Comparison of ENCODE assay signal across 36 cellular contexts in the genomic region with DNA sequence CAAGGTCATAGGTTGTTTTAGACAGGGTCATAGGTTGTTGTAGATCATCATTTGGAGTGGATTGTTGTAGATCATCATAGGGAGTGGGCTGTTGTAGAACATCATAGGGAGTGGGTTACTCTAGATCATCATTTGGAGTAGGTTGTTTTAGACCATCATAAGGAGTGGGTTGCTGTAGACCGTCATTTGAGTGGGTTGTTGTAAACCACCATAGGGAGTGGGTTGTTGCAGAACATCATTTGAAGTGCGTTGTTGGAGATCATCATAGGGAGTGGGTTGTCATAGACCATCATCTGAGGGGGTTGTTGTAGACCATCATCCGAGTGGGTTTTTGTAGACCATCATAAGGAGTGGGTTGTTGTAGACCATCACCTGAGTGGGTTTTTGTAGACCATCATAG. TPM values are rescaled to one million over a fixed set of nuclear protein-coding genes. Genes with fewer than 3 reads are reported as not detected.
"Had no signal": no experiment of that assay in that cellular context is flagged by ENCODE, and none has a peak within 500 bp of the region (broad histone marks: within the 10 kb centered on the region; RNA-seq: fewer than 3 reads in every experiment).

No MANE protein-coding gene starts in this region.

- H3K9me3 ChIP-seq: MG63 had no signal

- H3K36me3 ChIP-seq: MG63 had no signal

- H3K4me3 ChIP-seq: MG63 had no signal

- DNase-seq: Karpas-422, Kasumi-1, MG63, MM.1S, MV-4-11, NCI-H1048, NCI-H1092, NCI-H1092 treated with DMSO at 0.1 percent for 48 hours, NCI-H1105, NCI-H1105 treated with DMSO at 0.1 percent for 48 hours, NCI-H1417, NCI-H1417 treated with DMSO at 0.1 percent for 48 hours, NCI-H1436, NCI-H1436 treated with DMSO at 0.1 percent for 48 hours, NCI-H146, NCI-H1694, NCI-H1694 treated with DMSO at 0.1 percent for 48 hours, NCI-H187, NCI-H187 treated with DMSO at 0.1 percent for 48 hours, NCI-H1930, NCI-H2029, NCI-H2029 treated with DMSO at 0.1 percent for 48 hours, NCI-H2081, NCI-H2081 treated with DMSO at 0.1 percent for 48 hours, NCI-H2107, NCI-H2171, NCI-H2171 treated with DMSO at 0.1 percent for 48 hours, NCI-H2227 treated with DMSO at 0.1 percent for 48 hours, NCI-H226, NCI-H345, NCI-H446, NCI-H446 treated with DMSO at 0.1 percent for 48 hours, NCI-H510A, NCI-H510A treated with DMSO at 0.1 percent for 48 hours had no signal

RNA-seq across cellular contexts. Expression of a gene that starts 9.5 kb away (rescaled TPM):
- total RNA-seq: MCF 10A, NCI-H460 had no signal
